In the genomic region with DNA sequence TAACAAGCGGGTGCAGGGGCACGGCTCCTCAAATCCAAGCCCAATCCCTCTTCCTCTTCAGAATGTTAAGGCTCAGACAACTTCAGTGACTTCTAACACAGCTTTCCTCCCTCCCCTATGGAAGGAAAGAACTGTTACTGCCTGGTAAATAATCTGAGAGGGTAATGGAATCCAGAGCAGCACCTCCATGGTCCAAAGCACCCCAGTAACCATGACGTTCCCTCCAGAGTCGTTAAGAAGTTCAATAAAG, we compare ENCODE assay signal across 8 cellular contexts. TPM values are rescaled to one million over a fixed set of nuclear protein-coding genes. Genes with fewer than 3 reads are reported as not detected.
A peak's percentile ranks its signal among the peaks of the same experiment; 100 is the strongest.
DNase-seq lines count a peak whose midpoint lies in the region; ATAC-seq and TF ChIP-seq lines count a peak whose summit lies in the region.

No MANE protein-coding gene starts in this region.

- H4K8ac ChIP-seq in mesendoderm (ENCODE audit: low read depth, low read length) = no peak overlapping the region

- H3K9me3 ChIP-seq in heart left ventricle (no peaks in the 10 kb centered on the region), uterus (no peaks in the 10 kb centered on the region)

- H2BK120ac ChIP-seq in mesendoderm (ENCODE audit: low read depth, low read length) = no peak overlapping the region

- peak overlapping the region; percentile 97 for H3K18ac ChIP-seq in mesendoderm (ENCODE audit: low read length)

- WGBS in heart left ventricle, 4 donors = 10 to 12% (median 10%) methylated on average over 4 of the region's 4 CpGs
- WGBS in mesendoderm (ENCODE audit: extremely low coverage, insufficient coverage, low lambda C conversion rate) = no CpG with 5 or more reads among the region's 4 CpGs

- H3K4me2 ChIP-seq in mesendoderm (ENCODE audit: low read length) = peak overlapping the region; percentile 87

- H3K36me3 ChIP-seq in heart left ventricle = no peaks in the 10 kb centered on the region
- H3K36me3 ChIP-seq in brain microvascular endothelial cell (replicated peaks) = no peaks in the 10 kb centered on the region
- H3K36me3 ChIP-seq in mesendoderm (ENCODE audit: control insufficient read depth, insufficient read depth, low read length) = peaks cover 2% of the 10 kb centered on the region
- no peaks in the 10 kb centered on the region for H3K36me3 ChIP-seq in uterus

- TF ChIP-seq CTCF in heart left ventricle (IDR thresholded peaks at IDR 0.05) (no peak), brain microvascular endothelial cell (IDR thresholded peaks at IDR 0.05; ENCODE audit: low read depth, low read length, missing control alignments) (no peak), uterus (IDR thresholded peaks at IDR 0.05) (no peak)

- H3K79me2 ChIP-seq in mesendoderm (ENCODE audit: control insufficient read depth, insufficient read depth, low read length) = peaks cover 49% of the 10 kb centered on the region

- in situ Hi-C loops in brain microvascular endothelial cell (cut with HindIII; ENCODE audit: low pct_ligation_motif_present, low sequenced_read_pairs) = no loop called here

- H3K4ac ChIP-seq in mesendoderm (ENCODE audit: low read depth, low read length) = peak overlapping the region; percentile 38

- H3K27ac ChIP-seq in heart left ventricle = peak overlapping the region; percentile 87 to 99 (median 96)
- peak overlapping the region; percentile 91 for H3K27ac ChIP-seq in brain microvascular endothelial cell
- H3K27ac ChIP-seq in mesendoderm (ENCODE audit: low read depth, low read length) = peak overlapping the region; percentile 83
- peak overlapping the region; percentile 94 to 98 for H3K27ac ChIP-seq in uterus

- DNase-seq in heart left ventricle = no peak
- no peak for DNase-seq in cardiac septum (ENCODE audit: low spot score)
- no peak for DNase-seq in brain microvascular endothelial cell
- no peak for DNase-seq in mesendoderm
- DNase-seq in uterus = no peak
- DNase-seq in NCI-H1694 treated with DMSO at 0.1 percent for 48 hours (lab: John Stamatoyannopoulos, UW) = no peak
- no peak for DNase-seq in left lobe of liver (ENCODE audit: low spot score)
- DNase-seq in head of caudate nucleus = no peak

- no peak overlapping the region for H4K5ac ChIP-seq in mesendoderm (ENCODE audit: low read length)

- peak overlapping the region; percentile 61 for H2AK5ac ChIP-seq in mesendoderm (ENCODE audit: low read length)

- H2BK15ac ChIP-seq in mesendoderm (replicated peaks; ENCODE audit: low read depth) = no peak overlapping the region

- no peak overlapping the region for H3K23ac ChIP-seq in mesendoderm (ENCODE audit: low read length)

- peak overlapping the region; percentile 96 for H3K56ac ChIP-seq in mesendoderm (ENCODE audit: low read length)

- H3K27me3 ChIP-seq in heart left ventricle (no peaks in the 10 kb centered on the region), brain microvascular endothelial cell (replicated peaks) (no peaks in the 10 kb centered on the region), mesendoderm (ENCODE audit: insufficient read depth, low read length, poor library complexity) (no peaks in the 10 kb centered on the region), uterus (no peaks in the 10 kb centered on the region)

- no peak for TF ChIP-seq POLR2A in heart left ventricle (IDR thresholded peaks at IDR 0.05)
- TF ChIP-seq POLR2A in uterus (IDR thresholded peaks at IDR 0.05) = no peak

- ATAC-seq in heart left ventricle = no peak
- ATAC-seq in left lobe of liver = no peak

- H3K9ac ChIP-seq in mesendoderm (ENCODE audit: low read length) = peak overlapping the region; percentile 95

- intact Hi-C loops in heart left ventricle (cut with DNase I) = loop anchor here in 4 of 10 donors (5.0 to 10.0 kb wide), 2 partner anchors 42 to 321 kb away; partner anchors contain the start of gene LTBP4 (in 1 of the 4)
- intact Hi-C loops in cardiac septum (cut with DNase I) = loop anchor here (5.0 kb wide), 1 partner anchor 62 kb away; no protein-coding TSS in a partner anchor
- intact Hi-C loops in uterus (cut with DNase I; ENCODE audit: low total_unique reads) = no loop called here
- intact Hi-C loops in head of caudate nucleus (cut with DNase I) = loop anchor here (2.0 to 5.0 kb wide), 2 partner anchors 52 to 93 kb away; partner anchors contain the start of gene MAP3K10

- H3K4me1 ChIP-seq in heart left ventricle (peaks cover 5 to 64% (median 57%) of the 10 kb centered on the region in 12 donors), mesendoderm (ENCODE audit: control insufficient read depth, low read depth, low read length) (peaks cover 8% of the 10 kb centered on the region), uterus (peaks cover 11 to 41% of the 10 kb centered on the region in 2 donors)

- no peak overlapping the region for H2BK5ac ChIP-seq in mesendoderm (ENCODE audit: low read length)

- peak overlapping the region; percentile 73 to 99 (median 87) for H3K4me3 ChIP-seq in heart left ventricle
- H3K4me3 ChIP-seq in brain microvascular endothelial cell (ENCODE audit: low read depth, low read length) = peak overlapping the region; percentile 92
- H3K4me3 ChIP-seq in mesendoderm (ENCODE audit: low read length) = peak overlapping the region; percentile 95
- H3K4me3 ChIP-seq in uterus = peak overlapping the region; percentile 61 to 95

- H3K79me1 ChIP-seq in mesendoderm (ENCODE audit: low read length) = peaks cover 25% of the 10 kb centered on the region

RNA-seq across cellular contexts. Expression of gene AKT2, which starts 1.0 kb away (rescaled TPM):
- total RNA-seq in heart left ventricle = 100 to 1,000 TPM in 7 of 9 donors, 10 to 100 TPM in 2; 81.8 to 132 (median 113) TPM
- polyA plus RNA-seq in heart left ventricle = 10 to 100 TPM; 71.0 to 91.0 TPM
- 116 TPM for total RNA-seq in cardiac septum
- polyA plus RNA-seq in mesendoderm (2013, experiment 1 of 2) = 97.3 TPM
- polyA plus RNA-seq in mesendoderm (2013, experiment 2 of 2) = 103 TPM
- total RNA-seq in uterus = 100 to 1,000 TPM in 2 of 4 donors, 10 to 100 TPM in 2; 32.6 to 177 (median 95.2) TPM
- total RNA-seq in left lobe of liver = 140 TPM

RNA-seq across cellular contexts. Expression of gene CCNP, which starts 57.7 kb away (rescaled TPM):
- under 1 TPM in 2 of 9 donors, not detected in 7; 0.21 to 0.75 TPM for total RNA-seq in heart left ventricle
- not detected for polyA plus RNA-seq in heart left ventricle
- 0.32 TPM for total RNA-seq in cardiac septum
- 0.28 TPM for polyA plus RNA-seq in mesendoderm (2013, experiment 1 of 2)
- polyA plus RNA-seq in mesendoderm (2013, experiment 2 of 2) = 0.15 TPM
- total RNA-seq in uterus = under 1 TPM in 2 of 4 donors, not detected in 2; 0.21 to 0.61 TPM
- 3.8 TPM for total RNA-seq in left lobe of liver
